16 cellular contexts compared by ENCODE assay signal in genomic region chr4:66564901-66565648, GRCh38.
DNase-seq lines count a peak whose midpoint lies in the region; ATAC-seq and TF ChIP-seq lines count a peak whose summit lies in the region.
"Had no signal": no experiment of that assay in that cellular context is flagged by ENCODE, and none has a peak within 500 bp of the region (broad histone marks: within the 10 kb centered on the region; RNA-seq: fewer than 3 reads in every experiment).

No MANE protein-coding gene starts in this region.

- H3K9me3 Mint-ChIP-seq in mesothelial cell of epicardium = no peaks in the 10 kb centered on the region
- peaks cover 9% of the 10 kb centered on the region; the same call in 1 of the 2 replicates for H3K9me3 Mint-ChIP-seq in WTC11

- POLR2A ChIA-PET in WTC11 (lab: Charles Lee) = no interaction called here

- peak overlapping the region; percentile 10 for H3K4me3 Mint-ChIP-seq in mesothelial cell of epicardium
- no peak overlapping the region for H3K4me3 Mint-ChIP-seq in WTC11
- H3K4me3 Mint-ChIP-seq: naive thymus-derived CD8-positive, alpha-beta T cell had no signal

- no peaks in the 10 kb centered on the region for H3K36me3 ChIP-seq in right lobe of liver
- H3K36me3 ChIP-seq in spleen = no peaks in the 10 kb centered on the region
- no peaks in the 10 kb centered on the region for H3K36me3 ChIP-seq in WERI-Rb-1

- peaks cover 48% of the 10 kb centered on the region for H3K4me1 Mint-ChIP-seq in mesothelial cell of epicardium
- peaks cover 5% of the 10 kb centered on the region for H3K4me1 Mint-ChIP-seq in WTC11
- H3K4me1 Mint-ChIP-seq: naive thymus-derived CD8-positive, alpha-beta T cell had no signal

- no peak overlapping the region for H3K27ac ChIP-seq in right lobe of liver
- H3K27ac ChIP-seq in spleen = no peak overlapping the region
- no peak overlapping the region for H3K27ac ChIP-seq in WERI-Rb-1
- H3K27ac ChIP-seq: C4-2B had no signal

- TF ChIP-seq CTCF in AG09309 (IDR thresholded peaks at IDR 0.05; ENCODE audit: control insufficient read depth, insufficient read depth, low read depth, low read length, missing control alignments) (no peak), astrocyte of the cerebellum (IDR thresholded peaks at IDR 0.05; ENCODE audit: low read depth, low read length, missing control alignments) (no peak), mesothelial cell of epicardium (IDR thresholded peaks at IDR 0.05; ENCODE audit: unreplicated experiment) (no peak), right lobe of liver (IDR thresholded peaks at IDR 0.05) (no peak), WTC11 (IDR thresholded peaks at IDR 0.05) (no peak), spleen (IDR thresholded peaks at IDR 0.05 in 8 of 11, conservative IDR thresholded peaks at IDR 0.05 in 3 of 11) (no peak), WERI-Rb-1 (IDR thresholded peaks at IDR 0.05; ENCODE audit: low read depth, low read length) (no peak)

- no peaks in the 10 kb centered on the region for H3K27me3 Mint-ChIP-seq in mesothelial cell of epicardium (ENCODE audit: low read depth)
- no peaks in the 10 kb centered on the region for H3K27me3 Mint-ChIP-seq in WTC11 (ENCODE audit: low read depth)
- H3K27me3 Mint-ChIP-seq: naive thymus-derived CD8-positive, alpha-beta T cell had no signal

- 59% methylated on average over 12 of the region's 12 CpGs for WGBS in right lobe of liver (ENCODE audit: insufficient coverage, low coverage, low lambda C conversion rate, missing lambda C conversion rate)
- 83 to 91% (median 88%) methylated on average over 12 of the region's 12 CpGs for WGBS in spleen, 5 donors

- DNase-seq in AG09309 (ENCODE audit: low read depth) (peak; percentile 96), LoVo (ENCODE audit: low spot score) (peak; percentile 64), astrocyte of the cerebellum (ENCODE audit: low read depth) (peak; percentile 98), mesothelial cell of epicardium (ENCODE audit: low spot score in 2 of 2, unreplicated experiment in 2 of 2) (no peak), right lobe of liver (no peak), WTC11 (ENCODE audit: low spot score) (no peak), spleen (no peak), WERI-Rb-1 (no peak)
- DNase-seq: activated CD4-positive, alpha-beta T cell treated with anti-CD3 and anti-CD28 coated beads, Interleukin-2, amount 50 U/mL, for 4 hours; activated naive CD4-positive, alpha-beta T cell treated with Interleukin-2 at 50 U/mL for 16 hours; effector memory CD4-positive, alpha-beta T cell; naive thymus-derived CD8-positive, alpha-beta T cell; NCI-H510A treated with DMSO at 0.1 percent for 48 hours; stimulated activated CD4-positive, alpha-beta T cell treated with anti-CD3 and anti-CD28 coated beads, Interleukin-4, amount 100 ng/mL, for 24 hours had no signal

- H3K9me3 ChIP-seq in right lobe of liver = no peaks in the 10 kb centered on the region
- peaks cover 0 to 10% (median 0%) of the 10 kb centered on the region in 8 donors for H3K9me3 ChIP-seq in spleen
- no peaks in the 10 kb centered on the region for H3K9me3 ChIP-seq in WERI-Rb-1 (ENCODE audit: severe bottlenecking)

- CTCF ChIA-PET in WTC11 (lab: Charles Lee) = no interaction called here

- no peaks in the 10 kb centered on the region for H3K36me3 Mint-ChIP-seq in mesothelial cell of epicardium
- no peaks in the 10 kb centered on the region for H3K36me3 Mint-ChIP-seq in WTC11
- H3K36me3 Mint-ChIP-seq: naive thymus-derived CD8-positive, alpha-beta T cell had no signal

- H3K27ac Mint-ChIP-seq in mesothelial cell of epicardium = peak overlapping the region; percentile 86
- no peak overlapping the region for H3K27ac Mint-ChIP-seq in WTC11
- H3K27ac Mint-ChIP-seq: naive thymus-derived CD8-positive, alpha-beta T cell had no signal

- H3K4me1 ChIP-seq in right lobe of liver (no peaks in the 10 kb centered on the region), spleen (no peaks in the 10 kb centered on the region)

- TF ChIP-seq POLR2A in right lobe of liver (IDR thresholded peaks at IDR 0.05) = no peak
- no peak for TF ChIP-seq POLR2A in spleen (IDR thresholded peaks at IDR 0.05)

- ATAC-seq in right lobe of liver (no peak), WTC11 (no peak)
- ATAC-seq: K562; naive thymus-derived CD8-positive, alpha-beta T cell had no signal

- intact Hi-C loops in right lobe of liver (cut with DNase I) = no loop called here
- intact Hi-C loops in spleen (cut with DNase I; ENCODE audit: low total_unique reads) = no loop called here

- H3K4me3 ChIP-seq in AG09309 (ENCODE audit: control insufficient read depth, low read depth, low read length) (peak overlapping the region; percentile 11), astrocyte of the cerebellum (ENCODE audit: low read depth, low read length) (peak overlapping the region; percentile 26), right lobe of liver (no peak overlapping the region), spleen (no peak overlapping the region), WERI-Rb-1 (ENCODE audit: low read depth, low read length) (no peak overlapping the region)
- H3K4me3 ChIP-seq: K562 had no signal

- H3K27me3 ChIP-seq in right lobe of liver (no peaks in the 10 kb centered on the region), spleen (replicated peaks in 1 of 7) (no peaks in the 10 kb centered on the region), WERI-Rb-1 (ENCODE audit: insufficient read depth, low read depth, severe bottlenecking) (no peaks in the 10 kb centered on the region)

- in situ Hi-C loops in astrocyte of the cerebellum (cut with HindIII; ENCODE audit: low sequenced_read_pairs) = no loop called here

TF ChIP-seq in WTC11, 78 proteins besides CTCF, POLR2A, EP300 and RAD21:
- TF ChIP-seq ZBTB21 (CRISPR knock-in tag; IDR thresholded peaks at IDR 0.05; ENCODE audit: borderline replicate concordance) (no peak), FOXJ3 (CRISPR knock-in tag; IDR thresholded peaks at IDR 0.05; ENCODE audit: borderline replicate concordance) (no peak), TEAD1 (CRISPR knock-in tag; IDR thresholded peaks at IDR 0.05) (no peak), NFATC4 (CRISPR knock-in tag; IDR thresholded peaks at IDR 0.05) (no peak), ZNF138 (CRISPR knock-in tag; conservative IDR thresholded peaks at IDR 0.05) (no peak), NR2C2 (CRISPR knock-in tag; IDR thresholded peaks at IDR 0.05) (no peak), ATF1 (CRISPR knock-in tag; IDR thresholded peaks at IDR 0.05) (no peak)
- TF ChIP-seq, protein P1, sequence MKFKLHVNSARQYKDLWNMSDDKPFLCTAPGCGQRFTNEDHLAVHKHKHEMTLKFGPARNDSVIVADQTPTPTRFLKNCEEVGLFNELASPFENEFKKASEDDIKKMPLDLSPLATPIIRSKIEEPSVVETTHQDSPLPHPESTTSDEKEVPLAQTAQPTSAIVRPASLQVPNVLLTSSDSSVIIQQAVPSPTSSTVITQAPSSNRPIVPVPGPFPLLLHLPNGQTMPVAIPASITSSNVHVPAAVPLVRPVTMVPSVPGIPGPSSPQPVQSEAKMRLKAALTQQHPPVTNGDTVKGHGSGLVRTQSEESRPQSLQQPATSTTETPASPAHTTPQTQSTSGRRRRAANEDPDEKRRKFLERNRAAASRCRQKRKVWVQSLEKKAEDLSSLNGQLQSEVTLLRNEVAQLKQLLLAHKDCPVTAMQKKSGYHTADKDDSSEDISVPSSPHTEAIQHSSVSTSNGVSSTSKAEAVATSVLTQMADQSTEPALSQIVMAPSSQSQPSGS (CRISPR knock-in tag; IDR thresholded peaks at IDR 0.05; ENCODE audit: borderline replicate concordance, low read depth) = no peak
- TF ChIP-seq, protein P2, sequence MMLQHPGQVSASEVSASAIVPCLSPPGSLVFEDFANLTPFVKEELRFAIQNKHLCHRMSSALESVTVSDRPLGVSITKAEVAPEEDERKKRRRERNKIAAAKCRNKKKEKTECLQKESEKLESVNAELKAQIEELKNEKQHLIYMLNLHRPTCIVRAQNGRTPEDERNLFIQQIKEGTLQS (CRISPR knock-in tag; conservative IDR thresholded peaks at IDR 0.05) = no peak

Comparison
In these comparisons a context has a peak if more than half of its experiments do, and no peak if none do; other contexts are left out.
1. DNase-seq: peak in AG09309 (single experiment), LoVo (single experiment) and astrocyte of the cerebellum (single experiment); none in mesothelial cell of epicardium (0 of 2), right lobe of liver (0 of 3), WTC11 (single experiment), spleen (single experiment) and WERI-Rb-1 (single experiment).
2. H3K4me3 ChIP-seq: peak in AG09309 (single experiment) and astrocyte of the cerebellum (single experiment); none in right lobe of liver (0 of 3), spleen (0 of 8) and WERI-Rb-1 (single experiment).